In the genomic region with DNA sequence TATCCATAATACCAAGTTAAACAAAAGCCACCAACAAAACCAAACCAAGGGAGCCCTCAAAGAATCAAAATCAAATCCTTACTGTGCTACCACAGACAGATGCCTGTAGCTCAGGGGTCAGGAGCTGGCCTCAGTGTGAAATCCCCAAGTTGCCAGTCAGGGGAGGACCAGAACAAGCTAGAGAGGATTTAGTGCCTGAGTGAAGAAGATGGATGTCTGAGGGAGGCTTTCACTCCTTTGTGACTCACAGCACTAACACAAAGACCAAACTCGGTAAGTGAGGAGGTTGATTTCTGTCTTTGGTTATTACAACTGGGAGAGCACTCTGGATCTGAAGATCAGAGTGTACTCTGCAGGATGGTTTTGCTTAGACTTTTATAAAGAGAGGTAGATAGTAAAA, we compare ENCODE assay signal across 15 cellular contexts.
DNase-seq lines count a peak whose midpoint lies in the region; ATAC-seq, FAIRE-seq and TF ChIP-seq lines count a peak whose summit lies in the region.
"Had no signal": no experiment of that assay in that cellular context is flagged by ENCODE, and none has a peak within 500 bp of the region (broad histone marks: within the 10 kb centered on the region; RNA-seq: fewer than 3 reads in every experiment).

No MANE protein-coding gene starts in this region.

- no peaks in the 10 kb centered on the region for H3K27me3 ChIP-seq in K562 (ENCODE audit: control insufficient read depth in 2 of 2, insufficient read depth in 2 of 2, low read length in 2 of 2)
- peaks cover 41% of the 10 kb centered on the region for H3K27me3 ChIP-seq in upper lobe of right lung
- peaks cover 11 to 68% (median 36%) of the 10 kb centered on the region in 7 donors for H3K27me3 ChIP-seq in heart right ventricle

- no peak overlapping the region for H3K4me3 ChIP-seq in K562
- H3K4me3 ChIP-seq in upper lobe of right lung: no peak overlapping the region
- H3K4me3 ChIP-seq in heart right ventricle: no peak overlapping the region
- H3K4me3 ChIP-seq: HAP-1 had no signal

- in situ Hi-C loops in K562 (cut with MboI): no loop called here

- no peak for TF ChIP-seq RAD21 in K562 (CRISPR knock-in tag; conservative IDR thresholded peaks at IDR 0.05 in 1 of 2, IDR thresholded peaks at IDR 0.05 in 1 of 2)

- POLR2A ChIA-PET in K562 (lab: Yijun Ruan, JAX): interaction anchor here (0.5 to 1.1 kb wide), 3 partner anchors 10 to 365 kb away, joined by 3 to 5 read pairs (median 4); no protein-coding TSS in a partner anchor
- POLR2A ChIA-PET in activated CD4-positive, alpha-beta T cell treated with anti-CD3 and anti-CD28 coated beads, Interleukin-2, amount 10 ng/mL, durations not matched to agents 7 days and 5 days (lab: Charles Lee): no interaction called here

- no peak overlapping the region for H3K9ac ChIP-seq in K562 (ENCODE audit: insufficient read depth in 1 of 2, low read depth in 2 of 2, low read length in 2 of 2)

- no peak; the same call in 2 of the 3 replicates for ATAC-seq in K562
- no peak for ATAC-seq in upper lobe of right lung
- no peak for ATAC-seq in heart right ventricle

- TF ChIP-seq CTCF in K562 (IDR thresholded peaks at IDR 0.05 in 2 of 3, conservative IDR thresholded peaks at IDR 0.05 in 1 of 3; ENCODE audit: insufficient read depth in 2 of 3, low read depth in 1 of 3, low read length in 3 of 3) (no peak), upper lobe of right lung (IDR thresholded peaks at IDR 0.05) (no peak), heart right ventricle (IDR thresholded peaks at IDR 0.05) (no peak)

- no peak for TF ChIP-seq EP300 in K562 (IDR thresholded peaks at IDR 0.05; ENCODE audit: low read length)

- 9% methylated on average over 1 of the region's 1 CpG for WGBS in K562 (ENCODE audit: insufficient coverage, low coverage, missing lambda C conversion rate)
- WGBS in heart right ventricle, 2 donors: 25 to 48% methylated on average over 1 of the region's 1 CpG

- no peak overlapping the region for H3K27ac Mint-ChIP-seq in activated CD4-positive, alpha-beta T cell treated with anti-CD3 and anti-CD28 coated beads, Interleukin-2, amount 10 ng/mL, durations not matched to agents 7 days and 5 days
- H3K27ac Mint-ChIP-seq: CD4-positive, CD25-positive, alpha-beta regulatory T cell; T-helper 1 cell treated with Interleukin-12 subunit alpha and Interleukin-12 subunit beta and Interleukin-4 antibody, amounts not matched to agents 30 μg/mL and 1 μg/mL, for 36 hours had no signal

- no peaks in the 10 kb centered on the region for H3K9me3 ChIP-seq in K562 (replicated peaks; ENCODE audit: control insufficient read depth, insufficient read depth, low read depth, low read length)
- H3K9me3 ChIP-seq in upper lobe of right lung: no peaks in the 10 kb centered on the region
- peaks cover 0 to 4% (median 0%) of the 10 kb centered on the region in 11 donors for H3K9me3 ChIP-seq in heart right ventricle
- H3K9me3 ChIP-seq: HAP-1 had no signal

- H3K9me3 Mint-ChIP-seq in activated CD4-positive, alpha-beta T cell treated with anti-CD3 and anti-CD28 coated beads, Interleukin-2, amount 10 ng/mL, durations not matched to agents 7 days and 5 days: no peaks in the 10 kb centered on the region
- H3K9me3 Mint-ChIP-seq: T-helper 1 cell treated with Interleukin-12 subunit alpha and Interleukin-12 subunit beta and Interleukin-4 antibody, amounts not matched to agents 30 μg/mL and 1 μg/mL, for 36 hours had no signal

- H3K27ac ChIP-seq in K562 (ENCODE audit: extremely low read depth, low read depth, low read length) (no peak overlapping the region), upper lobe of right lung (no peak overlapping the region), heart right ventricle (no peak overlapping the region)

- no peak for FAIRE-seq in K562 (lab: Jason Lieb, UNC)
- FAIRE-seq: D721Med had no signal

- no peaks in the 10 kb centered on the region for H4K20me1 ChIP-seq in K562 (replicated peaks; ENCODE audit: control insufficient read depth, insufficient read depth, low read length)

- H3K27me3 Mint-ChIP-seq in activated CD4-positive, alpha-beta T cell treated with anti-CD3 and anti-CD28 coated beads, Interleukin-2, amount 10 ng/mL, durations not matched to agents 7 days and 5 days: peaks cover 36% of the 10 kb centered on the region

- DNase-seq in NCI-H82 (lab: John Stamatoyannopoulos, UW) (peak; percentile 45), NCI-H82 treated with DMSO at 0.1 percent for 48 hours (lab: John Stamatoyannopoulos, UW; ENCODE audit: unreplicated experiment) (no peak), NCI-H2081 (lab: John Stamatoyannopoulos, UW) (peak; percentile 13 to 79), K562 (ENCODE audit: extremely low read depth in 1 of 4, low spot score in 3 of 4) (no peak), upper lobe of right lung (no peak), heart right ventricle (no peak)
- DNase-seq in activated CD4-positive, alpha-beta T cell treated with anti-CD3 and anti-CD28 coated beads, Interleukin-2, amount 10 ng/mL, durations not matched to agents 7 days and 5 days: no peak
- DNase-seq: AML-193; CD4-positive, CD25-positive, alpha-beta regulatory T cell; IMR-90; NCI-H510A; Right ventricle myocardium superior had no signal

- no peaks in the 10 kb centered on the region for H3K36me3 Mint-ChIP-seq in activated CD4-positive, alpha-beta T cell treated with anti-CD3 and anti-CD28 coated beads, Interleukin-2, amount 10 ng/mL, durations not matched to agents 7 days and 5 days (ENCODE audit: low read depth)
- H3K36me3 Mint-ChIP-seq: CD4-positive, CD25-positive, alpha-beta regulatory T cell had no signal

- no peaks in the 10 kb centered on the region for H3K9me1 ChIP-seq in K562 (ENCODE audit: control insufficient read depth, insufficient read depth, low read length)

- no peak for TF ChIP-seq POLR2A in K562 (conservative IDR thresholded peaks at IDR 0.05)

- intact Hi-C loops in K562 (cut with micrococcal nuclease): no loop called here
- intact Hi-C loops in upper lobe of right lung (cut with DNase I): no loop called here
- intact Hi-C loops in heart right ventricle (cut with DNase I): no loop called here

- H3K4me1 ChIP-seq in K562 (replicated peaks in 1 of 2; ENCODE audit: control insufficient read depth in 2 of 2, insufficient read depth in 2 of 2, low read length in 2 of 2) (no peaks in the 10 kb centered on the region; a peak in 1 of 5 replicates), upper lobe of right lung (no peaks in the 10 kb centered on the region), heart right ventricle (peaks cover 0 to 6% (median 0%) of the 10 kb centered on the region in 9 donors)

- no TSS peak for BruUV-seq in K562 (replicated peaks; lab: Mats Ljungman, UMichigan)

- CTCF ChIA-PET in K562 (lab: Yijun Ruan, JAX; ENCODE audit: low intra/inter-chr PET ratio): no interaction called here
- CTCF ChIA-PET in activated CD4-positive, alpha-beta T cell treated with anti-CD3 and anti-CD28 coated beads, Interleukin-2, amount 10 ng/mL, durations not matched to agents 7 days and 5 days (lab: Charles Lee): interaction anchor here (0.6 kb wide), 1 partner anchor 19 kb away, joined by 3 read pairs; no protein-coding TSS in a partner anchor

- peaks cover 5% of the 10 kb centered on the region for H3K4me1 Mint-ChIP-seq in activated CD4-positive, alpha-beta T cell treated with anti-CD3 and anti-CD28 coated beads, Interleukin-2, amount 10 ng/mL, durations not matched to agents 7 days and 5 days

- no peaks in the 10 kb centered on the region for H3K36me3 ChIP-seq in K562 (ENCODE audit: control insufficient read depth, insufficient read depth, low read length)
- H3K36me3 ChIP-seq in upper lobe of right lung: no peaks in the 10 kb centered on the region
- H3K36me3 ChIP-seq in heart right ventricle: no peaks in the 10 kb centered on the region
- H3K36me3 ChIP-seq: HAP-1 had no signal

- peak overlapping the region; percentile 28 for H2AFZ ChIP-seq in K562 (ENCODE audit: low read depth, low read length)

- H3K79me2 ChIP-seq in K562 (ENCODE audit: control insufficient read depth, insufficient read depth, low read length): no peaks in the 10 kb centered on the region

- no peak overlapping the region for H3K4me3 Mint-ChIP-seq in activated CD4-positive, alpha-beta T cell treated with anti-CD3 and anti-CD28 coated beads, Interleukin-2, amount 10 ng/mL, durations not matched to agents 7 days and 5 days
- H3K4me3 Mint-ChIP-seq: CD4-positive, CD25-positive, alpha-beta regulatory T cell; T-helper 1 cell treated with Interleukin-12 subunit alpha and Interleukin-12 subunit beta and Interleukin-4 antibody, amounts not matched to agents 30 μg/mL and 1 μg/mL, for 36 hours had no signal

- H3K4me2 ChIP-seq in K562 (ENCODE audit: insufficient read depth, low read length): no peak overlapping the region

TF ChIP-seq in K562, 482 proteins besides CTCF, POLR2A, EP300 and RAD21 (continues in another document):
- TF ChIP-seq LARP7 (IDR thresholded peaks at IDR 0.05) (no peak), ARNT (IDR thresholded peaks at IDR 0.05) (no peak), ZNF583 (CRISPR knock-in tag; IDR thresholded peaks at IDR 0.05) (no peak), NR2C1 (IDR thresholded peaks at IDR 0.05) (no peak), NR2C1 (tag; IDR thresholded peaks at IDR 0.05) (no peak), ZNF764 (CRISPR knock-in tag; IDR thresholded peaks at IDR 0.05; ENCODE audit: low read depth) (no peak), ZKSCAN1 (IDR thresholded peaks at IDR 0.05; ENCODE audit: low read depth, low read length) (no peak), CBX2 (IDR thresholded peaks at IDR 0.05; ENCODE audit: insufficient read depth, low read length, poor library complexity, severe bottlenecking) (no peak)
- TF ChIP-seq, protein P1, sequence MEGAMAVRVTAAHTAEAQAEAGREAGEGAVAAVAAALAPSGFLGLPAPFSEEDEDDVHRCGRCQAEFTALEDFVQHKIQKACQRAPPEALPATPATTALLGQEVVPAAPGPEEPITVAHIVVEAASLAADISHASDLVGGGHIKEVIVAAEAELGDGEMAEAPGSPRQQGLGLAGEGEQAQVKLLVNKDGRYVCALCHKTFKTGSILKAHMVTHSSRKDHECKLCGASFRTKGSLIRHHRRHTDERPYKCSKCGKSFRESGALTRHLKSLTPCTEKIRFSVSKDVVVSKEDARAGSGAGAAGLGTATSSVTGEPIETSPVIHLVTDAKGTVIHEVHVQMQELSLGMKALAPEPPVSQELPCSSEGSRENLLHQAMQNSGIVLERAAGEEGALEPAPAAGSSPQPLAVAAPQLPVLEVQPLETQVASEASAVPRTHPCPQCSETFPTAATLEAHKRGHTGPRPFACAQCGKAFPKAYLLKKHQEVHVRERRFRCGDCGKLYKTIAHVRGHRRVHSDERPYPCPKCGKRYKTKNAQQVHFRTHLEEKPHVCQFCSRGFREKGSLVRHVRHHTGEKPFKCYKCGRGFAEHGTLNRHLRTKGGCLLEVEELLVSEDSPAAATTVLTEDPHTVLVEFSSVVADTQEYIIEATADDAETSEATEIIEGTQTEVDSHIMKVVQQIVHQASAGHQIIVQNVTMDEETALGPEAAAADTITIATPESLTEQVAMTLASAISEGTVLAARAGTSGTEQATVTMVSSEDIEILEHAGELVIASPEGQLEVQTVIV (CRISPR knock-in tag; IDR thresholded peaks at IDR 0.05; ENCODE audit: borderline replicate concordance): no peak

Comparison
In these comparisons a context has a peak if more than half of its experiments do, and no peak if none do; other contexts are left out.
1. DNase-seq: peak in NCI-H82 (single experiment) and NCI-H2081 (2 of 2); none in NCI-H82 treated with DMSO at 0.1 percent for 48 hours (single experiment), K562 (0 of 4), upper lobe of right lung (single experiment), activated CD4-positive, alpha-beta T cell treated with anti-CD3 and anti-CD28 coated beads, Interleukin-2, amount 10 ng/mL, durations not matched to agents 7 days and 5 days (single experiment) and heart right ventricle (0 of 2).